In genomic region chr6:5214570-5215052, GRCh38 we compare ENCODE assay signal across 1 cellular context.
TF ChIP-seq lines count a peak whose summit lies in the region.

No MANE protein-coding gene starts in this region.

TF ChIP-seq in SK-N-SH treated with all-trans-retinoic acid at 6 μM for 48 hours, 23 proteins besides CTCF, POLR2A, EP300 and RAD21 (continued from another document):
- TF ChIP-seq CSDC2 (CRISPR knock-in tag; IDR thresholded peaks at IDR 0.05): no peak
- no peak for TF ChIP-seq ZFP30 (CRISPR knock-in tag; IDR thresholded peaks at IDR 0.05)
- TF ChIP-seq TCF4 (CRISPR knock-in tag; IDR thresholded peaks at IDR 0.05; ENCODE audit: borderline replicate concordance): no peak
- no peak for TF ChIP-seq ZNF8 (CRISPR knock-in tag; IDR thresholded peaks at IDR 0.05)
